Comparison of ENCODE assay signal across 13 cellular contexts in genomic region chr22:19959587-19960490, GRCh38. TPM values are rescaled to one million over a fixed set of nuclear protein-coding genes. Genes with fewer than 3 reads are reported as not detected.
DNase-seq lines count a peak whose midpoint lies in the region; ATAC-seq, FAIRE-seq and TF ChIP-seq lines count a peak whose summit lies in the region.
"Had no signal": no experiment of that assay in that cellular context is flagged by ENCODE, and none has a peak within 500 bp of the region (broad histone marks: within the 10 kb centered on the region; RNA-seq: fewer than 3 reads in every experiment).

No MANE protein-coding gene starts in this region.

- H3K36me3 ChIP-seq in bronchial epithelial cell (ENCODE audit: control insufficient read depth, insufficient read depth, low read length) = peaks cover 15% of the 10 kb centered on the region
- H3K36me3 ChIP-seq in kidney (ENCODE audit: control insufficient read depth in 1 of 2, insufficient read depth in 2 of 2, low read length in 2 of 2) = peaks cover 0 to 3% of the 10 kb centered on the region in 2 donors
- peaks cover 0 to 43% (median 15%) of the 10 kb centered on the region in 6 donors for H3K36me3 ChIP-seq in spleen

- H3K27me3 ChIP-seq in bronchial epithelial cell (ENCODE audit: control insufficient read depth, insufficient read depth, low read length) (no peaks in the 10 kb centered on the region), spleen (replicated peaks in 1 of 7) (no peaks in the 10 kb centered on the region)
- H3K27me3 ChIP-seq: SJSA1 had no signal

- DNase-seq in HT-29 (ENCODE audit: low spot score) (peak; percentile 15), bronchial epithelial cell (ENCODE audit: low read depth) (no peak), kidney (peak; percentile 75), spleen (peak; percentile 65), NCI-H345 treated with DMSO at 0.1 percent for 48 hours (lab: John Stamatoyannopoulos, UW; ENCODE audit: unreplicated experiment) (no peak)
- DNase-seq in activated T-cell treated with anti-CD3 and anti-CD28 coated beads, Interleukin-2, amount 50 U/mL, for 48 hours = no peak
- no peak for DNase-seq in stimulated activated naive CD8-positive, alpha-beta T cell treated with anti-CD3 and anti-CD28 coated beads, Interleukin-15, Interleukin-2, amounts not matched to agents 100 U/mL and 50 U/mL, for 24 hours
- DNase-seq: activated naive CD4-positive, alpha-beta T cell treated with anti-CD3 and anti-CD28 coated beads, Interleukin-2, amount 50 U/mL, for 16 hours; COR-L47 had no signal

- H3K9ac ChIP-seq in kidney (ENCODE audit: low read length in 2 of 2) = no peak overlapping the region

- ATAC-seq in stimulated activated naive CD8-positive, alpha-beta T cell treated with anti-CD3 and anti-CD28 coated beads, Interleukin-15, Interleukin-2, amounts not matched to agents 100 U/mL and 50 U/mL, for 24 hours = no peak
- ATAC-seq in GM19328 (IDR thresholded peaks at IDR 0.05; ENCODE audit: unreplicated experiment) = no peak

- 37 to 97% (median 56%) methylated on average over 3 to 13 of the region's 13 CpGs for WGBS in spleen, 5 donors

- TF ChIP-seq CTCF in bronchial epithelial cell (IDR thresholded peaks at IDR 0.05; ENCODE audit: insufficient read depth, low read length, severe bottlenecking) = no peak
- TF ChIP-seq CTCF in kidney (IDR thresholded peaks at IDR 0.05; ENCODE audit: borderline replicate concordance, extremely low read depth, insufficient read depth) = no peak
- TF ChIP-seq CTCF in spleen (IDR thresholded peaks at IDR 0.05 in 8 of 11, conservative IDR thresholded peaks at IDR 0.05 in 3 of 11) = no peak

- H3K4me1 ChIP-seq in kidney (ENCODE audit: control insufficient read depth in 1 of 2, insufficient read depth in 1 of 2, low read depth in 1 of 2, low read length in 2 of 2) (peaks cover 10 to 35% of the 10 kb centered on the region in 2 donors), spleen (peaks cover 2 to 65% (median 24%) of the 10 kb centered on the region in 6 donors)
- H3K4me1 ChIP-seq: SJSA1 had no signal

- FAIRE-seq in bronchial epithelial cell (lab: Jason Lieb, UNC) (no peak), kidney (lab: Jason Lieb, UNC) (no peak)
- FAIRE-seq: endometrium, islet of Langerhans had no signal

- H3K9me3 ChIP-seq in kidney (ENCODE audit: control insufficient read depth in 1 of 2, low read length in 2 of 2) = no peaks in the 10 kb centered on the region
- H3K9me3 ChIP-seq in spleen = no peaks in the 10 kb centered on the region
- H3K9me3 ChIP-seq: SJSA1 had no signal

- intact Hi-C loops in kidney (cut with DNase I) = no loop called here
- intact Hi-C loops in spleen (cut with DNase I; ENCODE audit: low total_unique reads) = no loop called here

- no peak for TF ChIP-seq POLR2A in spleen (IDR thresholded peaks at IDR 0.05)

- peak overlapping the region; percentile 31 for H3K4me3 ChIP-seq in bronchial epithelial cell (ENCODE audit: low read depth, low read length)
- peak overlapping the region in 1 of 2 donors; percentile 55 for H3K4me3 ChIP-seq in kidney (ENCODE audit: low read length in 2 of 2)
- peak overlapping the region in 2 of 8 donors; percentile 21 to 33 for H3K4me3 ChIP-seq in spleen
- H3K4me3 ChIP-seq: SJSA1 had no signal

- H3K27ac ChIP-seq in kidney (ENCODE audit: low read depth in 2 of 2, low read length in 2 of 2) (peak overlapping the region in 1 of 2 donors; percentile 71), spleen (peak overlapping the region in 2 of 8 donors; percentile 2 to 52)
- H3K27ac ChIP-seq: SJSA1 had no signal

RNA-seq across cellular contexts. Expression of gene TXNRD2, which starts 18.2 kb away (rescaled TPM):
- 88.4 and 95.8 TPM in 2 replicates for total RNA-seq in HT-29 (2014; rRNA removed; shearing (Covaris generic))
- total RNA-seq in bronchial epithelial cell (12.9 and 19.1 TPM in 2 replicates), kidney (28.6 TPM), spleen (10 to 100 TPM; 21.6 to 44.8 (median 34.9) TPM)
- polyA plus RNA-seq in kidney (ENCODE audit: insufficient read depth, low read depth, low replicate concordance) (50.6 TPM), spleen (10 to 100 TPM; 23.3 to 45.9 (median 45.0) TPM)

RNA-seq across cellular contexts. Expression of gene COMT, which starts 18.3 kb away (rescaled TPM):
- total RNA-seq in HT-29 (2014; rRNA removed; shearing (Covaris generic)) = 665 and 669 TPM in 2 replicates
- total RNA-seq in bronchial epithelial cell = 221 and 272 TPM in 2 replicates
- total RNA-seq in kidney = 118 TPM
- 244 TPM for polyA plus RNA-seq in kidney (ENCODE audit: insufficient read depth, low read depth, low replicate concordance)
- 100 to 1,000 TPM in 5 of 7 donors, 10 to 100 TPM in 2; 86.4 to 216 (median 116) TPM for total RNA-seq in spleen
- 10 to 100 TPM; 63.5 to 98.0 (median 86.1) TPM for polyA plus RNA-seq in spleen

RNA-seq across cellular contexts. Expression of gene ARVCF, which starts 56.8 kb away (rescaled TPM):
- total RNA-seq in HT-29 (2014; rRNA removed; shearing (Covaris generic)) = 211 and 219 TPM in 2 replicates
- total RNA-seq in bronchial epithelial cell (19.2 and 23.2 TPM in 2 replicates), kidney (21.9 TPM), spleen (10 to 100 TPM; 18.1 to 96.7 (median 29.5) TPM)
- polyA plus RNA-seq in kidney (ENCODE audit: insufficient read depth, low read depth, low replicate concordance) (16.0 TPM), spleen (10 to 100 TPM in 2 of 3 donors, 1 to 10 TPM in 1; 9.4 to 42.5 (median 10.4) TPM)

Comparison
In these comparisons a context has a peak if more than half of its experiments do, and no peak if none do; other contexts are left out.
1. DNase-seq: peak in HT-29 (single experiment), kidney (single experiment) and spleen (single experiment); none in bronchial epithelial cell (single experiment), activated T-cell treated with anti-CD3 and anti-CD28 coated beads, Interleukin-2, amount 50 U/mL, for 48 hours (0 of 2), stimulated activated naive CD8-positive, alpha-beta T cell treated with anti-CD3 and anti-CD28 coated beads, Interleukin-15, Interleukin-2, amounts not matched to agents 100 U/mL and 50 U/mL, for 24 hours (single experiment) and NCI-H345 treated with DMSO at 0.1 percent for 48 hours (single experiment).